Comparison of ENCODE assay signal across 7 cellular contexts in genomic region chr6:56742122-56742791, GRCh38.
DNase-seq lines count a peak whose midpoint lies in the region; ATAC-seq, FAIRE-seq and TF ChIP-seq lines count a peak whose summit lies in the region.

No MANE protein-coding gene starts in this region.

- H3K4me3 ChIP-seq in heart right ventricle (peak overlapping the region in 6 of 10 donors; percentile 15 to 39 (median 34)), upper lobe of right lung (peak overlapping the region; percentile 13)

- WGBS in heart right ventricle, 2 donors, result 28 to 29% methylated on average over 6 of the region's 6 CpGs

- DNase-seq in HTR-8/SVneo (ENCODE audit: insufficient read length, low spot score), result no peak
- DNase-seq in heart right ventricle, result no peak
- no peak for DNase-seq in upper lobe of right lung
- DNase-seq in SHP77 (lab: John Stamatoyannopoulos, UW), result no peak
- no peak for DNase-seq in ureter (ENCODE audit: low spot score)
- DNase-seq in NCI-H526 treated with DMSO at 0.1 percent for 48 hours (lab: John Stamatoyannopoulos, UW), result no peak

- peak; percentile 26 for FAIRE-seq in HTR-8/SVneo (lab: Jason Lieb, UNC)

- H3K36me3 ChIP-seq in heart right ventricle (no peaks in the 10 kb centered on the region), upper lobe of right lung (no peaks in the 10 kb centered on the region)

- H3K9me3 ChIP-seq in heart right ventricle, result no peaks in the 10 kb centered on the region
- H3K9me3 ChIP-seq in upper lobe of right lung, result no peaks in the 10 kb centered on the region

- H3K4me1 ChIP-seq in heart right ventricle (peaks cover 0 to 79% (median 45%) of the 10 kb centered on the region in 9 donors), upper lobe of right lung (peaks cover 5% of the 10 kb centered on the region)

- intact Hi-C loops in heart right ventricle (cut with DNase I) (no loop called here), upper lobe of right lung (cut with DNase I) (no loop called here)

- peak overlapping the region in 8 of 10 donors; percentile 18 to 73 (median 38) for H3K27ac ChIP-seq in heart right ventricle
- no peak overlapping the region for H3K27ac ChIP-seq in upper lobe of right lung

- TF ChIP-seq CTCF in heart right ventricle (IDR thresholded peaks at IDR 0.05) (no peak), upper lobe of right lung (IDR thresholded peaks at IDR 0.05) (no peak)

- H3K27me3 ChIP-seq in heart right ventricle, result no peaks in the 10 kb centered on the region
- no peaks in the 10 kb centered on the region for H3K27me3 ChIP-seq in upper lobe of right lung

- ATAC-seq in GM21390 (IDR thresholded peaks at IDR 0.05; ENCODE audit: unreplicated experiment) (peak; percentile 74), heart right ventricle (peak in 7 of 8 donors; percentile 4 to 47 (median 35)), upper lobe of right lung (peak; percentile 45)
